ENCODE assay signal across 9 cellular contexts in genomic region chr16:56140645-56141044, GRCh38. TPM values are rescaled to one million over a fixed set of nuclear protein-coding genes. Genes with fewer than 3 reads are reported as not detected.
"Had no signal": no experiment of that assay in that cellular context is flagged by ENCODE, and none has a peak within 500 bp of the region (broad histone marks: within the 10 kb centered on the region; RNA-seq: fewer than 3 reads in every experiment).

No MANE protein-coding gene starts in this region.

- ATAC-seq: GM12878 had no signal

- H3K4me3 ChIP-seq: GM12878 had no signal

- FAIRE-seq: G401.6, GM12878, GM12891, GM12892, GM18507, GM19239 had no signal

- DNase-seq: GDM1, GF-D8 had no signal

RNA-seq across cellular contexts. Expression of gene GNAO1, which starts 50.6 kb away (rescaled TPM):
- total RNA-seq: G401 had no signal
